Comparison of ENCODE assay signal across 1 cellular context in genomic region chr10:61757525-61758397, GRCh38.
A peak's percentile ranks its signal among the peaks of the same experiment; 100 is the strongest.
TF ChIP-seq lines count a peak whose summit lies in the region.

No MANE protein-coding gene starts in this region.

TF ChIP-seq in HEK293, 187 proteins besides CTCF, POLR2A, EP300 and RAD21 (continued from another document and continues in another):
- TF ChIP-seq ZNF449 (tag by site-specific recombination; IDR thresholded peaks at IDR 0.05) (no peak), SP7 (tag by site-specific recombination; IDR thresholded peaks at IDR 0.05) (peak; percentile 34; the same call in 1 of the 2 replicates), ZNF155 (tag by site-specific recombination; IDR thresholded peaks at IDR 0.05) (0 out of 2 replicates have a peak, but pooled peaks have one; percentile 55), IKZF3 (tag by site-specific recombination; IDR thresholded peaks at IDR 0.05) (no peak), KLF7 (tag by site-specific recombination; IDR thresholded peaks at IDR 0.05; ENCODE audit: borderline replicate concordance) (no peak), ZBTB10 (tag by site-specific recombination; IDR thresholded peaks at IDR 0.05) (0 out of 2 replicates have a peak, but pooled peaks have one; percentile 26), ZNF335 (tag by site-specific recombination; conservative IDR thresholded peaks at IDR 0.05) (no peak), PRDM10 (tag by site-specific recombination; IDR thresholded peaks at IDR 0.05) (peak; percentile 83), ZNF514 (tag by site-specific recombination; IDR thresholded peaks at IDR 0.05) (no peak), ZNF561 (tag by site-specific recombination; IDR thresholded peaks at IDR 0.05; ENCODE audit: borderline replicate concordance) (no peak), KLF9 (tag by site-specific recombination; IDR thresholded peaks at IDR 0.05; ENCODE audit: low read depth) (no peak), ZNF138 (tag by site-specific recombination; IDR thresholded peaks at IDR 0.05; ENCODE audit: borderline replicate concordance) (no peak), ZNF140 (tag by site-specific recombination; IDR thresholded peaks at IDR 0.05) (no peak), ZSCAN16 (tag by site-specific recombination; IDR thresholded peaks at IDR 0.05) (peak; percentile 79), ZNF211 (tag by site-specific recombination; IDR thresholded peaks at IDR 0.05; ENCODE audit: low read depth) (peak; percentile 68; the same call in 1 of the 2 replicates), ZNF19 (tag by site-specific recombination; IDR thresholded peaks at IDR 0.05; ENCODE audit: low read depth) (no peak), ZNF548 (tag by site-specific recombination; IDR thresholded peaks at IDR 0.05) (no peak), ZNF792 (tag by site-specific recombination; IDR thresholded peaks at IDR 0.05) (no peak), ZNF433 (tag by site-specific recombination; IDR thresholded peaks at IDR 0.05; ENCODE audit: low read depth) (no peak), ZFP69B (tag by site-specific recombination; IDR thresholded peaks at IDR 0.05) (peak; percentile 44; the same call in 1 of the 2 replicates), ZNF670 (tag by site-specific recombination; IDR thresholded peaks at IDR 0.05; ENCODE audit: low read depth) (no peak), PRDM1 (tag by site-specific recombination; IDR thresholded peaks at IDR 0.05) (no peak), ZBTB21 (tag by site-specific recombination; IDR thresholded peaks at IDR 0.05) (peak; percentile 21; the same call in 1 of the 2 replicates), ZNF501 (tag by site-specific recombination; IDR thresholded peaks at IDR 0.05) (no peak), ZNF426 (tag by site-specific recombination; IDR thresholded peaks at IDR 0.05) (no peak), ZNF175 (tag by site-specific recombination; IDR thresholded peaks at IDR 0.05) (no peak), ZSCAN18 (tag by site-specific recombination; IDR thresholded peaks at IDR 0.05) (no peak), ZNF76 (tag by site-specific recombination; IDR thresholded peaks at IDR 0.05; ENCODE audit: borderline replicate concordance, low read depth) (no peak), HIC1 (tag by site-specific recombination; IDR thresholded peaks at IDR 0.05) (no peak), ZNF280C (tag by site-specific recombination; IDR thresholded peaks at IDR 0.05) (no peak), ZNF239 (tag by site-specific recombination; IDR thresholded peaks at IDR 0.05) (no peak), ZSCAN4 (tag by site-specific recombination; IDR thresholded peaks at IDR 0.05) (peak; percentile 97), ZNF354C (tag by site-specific recombination; IDR thresholded peaks at IDR 0.05; ENCODE audit: borderline replicate concordance, low read depth) (no peak), TCF7L2 (IDR thresholded peaks at IDR 0.05; ENCODE audit: borderline replicate concordance, low read depth, low read length) (no peak), ZEB2 (tag by site-specific recombination; IDR thresholded peaks at IDR 0.05) (no peak), ZNF274 (IDR thresholded peaks at IDR 0.05; ENCODE audit: low read length) (no peak), ZNF274 (tag by site-specific recombination; IDR thresholded peaks at IDR 0.05; ENCODE audit: borderline replicate concordance) (no peak), RBAK (tag by site-specific recombination; IDR thresholded peaks at IDR 0.05) (0 out of 2 replicates have a peak, but pooled peaks have one; percentile 28), ZNF692 (tag by site-specific recombination; IDR thresholded peaks at IDR 0.05) (peak; percentile 33; the same call in 1 of the 2 replicates), ZNF639 (tag by site-specific recombination; IDR thresholded peaks at IDR 0.05) (no peak), ZNF266 (tag by site-specific recombination; IDR thresholded peaks at IDR 0.05; ENCODE audit: low read depth) (no peak), ZNF48 (tag by site-specific recombination; IDR thresholded peaks at IDR 0.05) (no peak), ZSCAN30 (tag by site-specific recombination; IDR thresholded peaks at IDR 0.05) (no peak), ZNF658 (tag by site-specific recombination; IDR thresholded peaks at IDR 0.05) (no peak), ZNF146 (tag by site-specific recombination; IDR thresholded peaks at IDR 0.05) (no peak), ZBTB20 (tag by site-specific recombination; IDR thresholded peaks at IDR 0.05) (peak; percentile 58)
